Comparison of ENCODE assay signal across 1 cellular context in the genomic region with DNA sequence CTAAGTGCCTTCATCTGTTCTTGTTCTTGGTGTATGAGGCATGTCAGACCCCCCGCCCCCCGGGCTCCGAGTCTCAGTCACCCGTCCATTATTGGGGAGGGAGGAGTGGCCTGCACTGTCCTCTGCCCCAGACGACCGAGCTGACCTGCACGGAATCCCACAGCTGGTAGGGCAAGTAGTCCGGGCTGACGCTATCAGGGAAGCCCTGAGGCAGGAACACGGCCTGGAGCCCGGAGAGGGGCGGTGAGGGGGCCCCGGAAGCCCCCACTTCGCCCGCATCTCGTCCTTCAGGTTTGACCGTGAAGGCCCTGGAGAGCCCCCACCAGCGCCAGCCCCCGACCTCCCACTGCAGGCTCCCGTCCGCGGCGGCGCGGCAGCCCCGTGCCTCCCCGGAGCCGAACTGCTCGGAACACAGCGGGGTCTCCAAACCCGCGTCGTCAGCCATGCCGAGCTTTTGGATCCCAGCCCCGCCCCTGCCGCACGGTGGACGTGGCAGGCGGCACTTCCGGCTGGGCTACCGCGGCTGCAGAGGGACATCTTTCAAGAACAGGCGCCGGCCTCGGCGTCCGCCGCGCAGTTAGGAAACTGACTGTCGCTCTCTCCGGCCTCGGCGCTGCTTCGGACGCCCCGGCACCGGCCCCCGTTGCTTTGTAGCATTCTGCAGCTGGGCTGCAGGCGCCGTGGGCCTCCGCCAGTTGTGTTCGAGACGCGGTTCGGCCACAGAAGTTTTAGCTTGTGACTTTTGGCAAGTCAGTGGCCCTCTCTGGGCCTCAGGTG.
TF ChIP-seq lines count a peak whose summit lies in the region.

A gene (minus strand): TSS at position 463 of the 777 bp plus-strand sequence. CDS start 18 bp downstream, at position 445.

TF ChIP-seq in HepG2, 621 proteins besides CTCF, POLR2A, EP300 and RAD21 (continued from another document and continues in another):
- TF ChIP-seq, protein P1, sequence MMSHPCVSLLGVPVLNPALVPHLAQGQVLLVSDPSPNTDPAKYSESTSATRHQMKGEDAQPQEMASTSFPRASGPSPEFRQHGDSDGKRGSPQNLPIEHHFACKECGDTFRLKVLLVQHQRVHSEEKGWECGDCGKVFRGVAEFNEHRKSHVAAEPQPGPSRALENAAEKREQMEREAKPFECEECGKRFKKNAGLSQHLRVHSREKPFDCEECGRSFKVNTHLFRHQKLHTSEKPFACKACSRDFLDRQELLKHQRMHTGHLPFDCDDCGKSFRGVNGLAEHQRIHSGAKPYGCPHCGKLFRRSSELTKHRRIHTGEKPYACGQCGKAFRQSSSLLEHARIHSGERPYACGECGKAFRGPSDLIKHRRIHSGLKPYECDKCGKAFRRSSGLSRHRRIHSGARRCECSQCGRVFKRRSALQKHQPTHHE (CRISPR knock-in tag; IDR thresholded peaks at IDR 0.05; ENCODE audit: borderline replicate concordance) = peak; percentile 81; the same call in 1 of the 2 replicates
- TF ChIP-seq ZNF230 (CRISPR knock-in tag; IDR thresholded peaks at IDR 0.05) (peak; percentile 94), MAFK (conservative IDR thresholded peaks at IDR 0.05 in 1 of 2, IDR thresholded peaks at IDR 0.05 in 1 of 2; ENCODE audit: low read length in 2 of 2) (no peak), STAG1 (CRISPR knock-in tag; IDR thresholded peaks at IDR 0.05) (peak; percentile 28; the same call in 1 of the 2 replicates), SYNCRIP (IDR thresholded peaks at IDR 0.05; ENCODE audit: insufficient read depth, low read depth, low read length) (no peak), SRSF1 (optimal IDR thresholded peaks at IDR 0.05; ENCODE audit: low read depth, low read length) (peak; percentile 97), ZNF260 (CRISPR knock-in tag; IDR thresholded peaks at IDR 0.05; ENCODE audit: borderline replicate concordance, low read depth) (no peak), TBX3 (IDR thresholded peaks at IDR 0.05; ENCODE audit: borderline replicate concordance) (no peak), KDM1A (CRISPR knock-in tag; IDR thresholded peaks at IDR 0.05) (no peak), POLR2AphosphoS5 (IDR thresholded peaks at IDR 0.05; ENCODE audit: low read depth, low read length) (peak; percentile 96), ZNF337 (CRISPR knock-in tag; IDR thresholded peaks at IDR 0.05; ENCODE audit: borderline replicate concordance, low read depth) (peak; percentile 48; the same call in 1 of the 2 replicates), MXI1 (IDR thresholded peaks at IDR 0.05; ENCODE audit: borderline replicate concordance, low read depth, low read length) (peak; percentile 94), ZNF75D (CRISPR knock-in tag; IDR thresholded peaks at IDR 0.05; ENCODE audit: borderline replicate concordance) (no peak), FOSL2 (CRISPR knock-in tag; IDR thresholded peaks at IDR 0.05) (peak; percentile 66), THYN1 (CRISPR knock-in tag; IDR thresholded peaks at IDR 0.05; ENCODE audit: borderline replicate concordance, low read depth) (no peak), CBX1 (IDR thresholded peaks at IDR 0.05; ENCODE audit: low read depth) (peak; percentile 79), NCOA1 (CRISPR knock-in tag; IDR thresholded peaks at IDR 0.05) (no peak), ZC3H4 (CRISPR knock-in tag; IDR thresholded peaks at IDR 0.05; ENCODE audit: borderline replicate concordance) (no peak; the same call in 1 of the 2 replicates), CAMTA2 (CRISPR knock-in tag; IDR thresholded peaks at IDR 0.05; ENCODE audit: borderline replicate concordance) (peak; percentile 97), TBX2 (CRISPR knock-in tag; IDR thresholded peaks at IDR 0.05; ENCODE audit: borderline replicate concordance) (peak; percentile 86), NRL (CRISPR knock-in tag; IDR thresholded peaks at IDR 0.05; ENCODE audit: borderline replicate concordance) (peak; percentile 98), ZNF761 (CRISPR knock-in tag; conservative IDR thresholded peaks at IDR 0.05) (peak; percentile 73; the same call in 1 of the 2 replicates), TP53 (CRISPR knock-in tag; conservative IDR thresholded peaks at IDR 0.05) (no peak; the same call in 1 of the 2 replicates), SRY (CRISPR knock-in tag; IDR thresholded peaks at IDR 0.05) (no peak), ZNF724P (CRISPR knock-in tag; IDR thresholded peaks at IDR 0.05; ENCODE audit: borderline replicate concordance) (peak; percentile 89; the same call in 1 of the 2 replicates), ESRRA (CRISPR knock-in tag; IDR thresholded peaks at IDR 0.05; ENCODE audit: low read depth) (peak; percentile 88; the same call in 1 of the 2 replicates), ARNTL (CRISPR knock-in tag; IDR thresholded peaks at IDR 0.05) (peak; percentile 71), RBM39 (IDR thresholded peaks at IDR 0.05; ENCODE audit: low read depth, low read length, poor library complexity, severe bottlenecking) (peak; percentile 98)
- TF ChIP-seq, protein P2, sequence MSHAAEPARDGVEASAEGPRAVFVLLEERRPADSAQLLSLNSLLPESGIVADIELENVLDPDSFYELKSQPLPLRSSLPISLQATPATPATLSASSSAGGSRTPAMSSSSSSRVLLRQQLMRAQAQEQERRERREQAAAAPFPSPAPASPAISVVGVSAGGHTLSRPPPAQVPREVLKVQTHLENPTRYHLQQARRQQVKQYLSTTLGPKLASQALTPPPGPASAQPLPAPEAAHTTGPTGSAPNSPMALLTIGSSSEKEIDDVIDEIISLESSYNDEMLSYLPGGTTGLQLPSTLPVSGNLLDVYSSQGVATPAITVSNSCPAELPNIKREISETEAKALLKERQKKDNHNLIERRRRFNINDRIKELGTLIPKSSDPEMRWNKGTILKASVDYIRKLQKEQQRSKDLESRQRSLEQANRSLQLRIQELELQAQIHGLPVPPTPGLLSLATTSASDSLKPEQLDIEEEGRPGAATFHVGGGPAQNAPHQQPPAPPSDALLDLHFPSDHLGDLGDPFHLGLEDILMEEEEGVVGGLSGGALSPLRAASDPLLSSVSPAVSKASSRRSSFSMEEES (CRISPR knock-in tag; IDR thresholded peaks at IDR 0.05) = peak; percentile 69
- TF ChIP-seq, protein P3, sequence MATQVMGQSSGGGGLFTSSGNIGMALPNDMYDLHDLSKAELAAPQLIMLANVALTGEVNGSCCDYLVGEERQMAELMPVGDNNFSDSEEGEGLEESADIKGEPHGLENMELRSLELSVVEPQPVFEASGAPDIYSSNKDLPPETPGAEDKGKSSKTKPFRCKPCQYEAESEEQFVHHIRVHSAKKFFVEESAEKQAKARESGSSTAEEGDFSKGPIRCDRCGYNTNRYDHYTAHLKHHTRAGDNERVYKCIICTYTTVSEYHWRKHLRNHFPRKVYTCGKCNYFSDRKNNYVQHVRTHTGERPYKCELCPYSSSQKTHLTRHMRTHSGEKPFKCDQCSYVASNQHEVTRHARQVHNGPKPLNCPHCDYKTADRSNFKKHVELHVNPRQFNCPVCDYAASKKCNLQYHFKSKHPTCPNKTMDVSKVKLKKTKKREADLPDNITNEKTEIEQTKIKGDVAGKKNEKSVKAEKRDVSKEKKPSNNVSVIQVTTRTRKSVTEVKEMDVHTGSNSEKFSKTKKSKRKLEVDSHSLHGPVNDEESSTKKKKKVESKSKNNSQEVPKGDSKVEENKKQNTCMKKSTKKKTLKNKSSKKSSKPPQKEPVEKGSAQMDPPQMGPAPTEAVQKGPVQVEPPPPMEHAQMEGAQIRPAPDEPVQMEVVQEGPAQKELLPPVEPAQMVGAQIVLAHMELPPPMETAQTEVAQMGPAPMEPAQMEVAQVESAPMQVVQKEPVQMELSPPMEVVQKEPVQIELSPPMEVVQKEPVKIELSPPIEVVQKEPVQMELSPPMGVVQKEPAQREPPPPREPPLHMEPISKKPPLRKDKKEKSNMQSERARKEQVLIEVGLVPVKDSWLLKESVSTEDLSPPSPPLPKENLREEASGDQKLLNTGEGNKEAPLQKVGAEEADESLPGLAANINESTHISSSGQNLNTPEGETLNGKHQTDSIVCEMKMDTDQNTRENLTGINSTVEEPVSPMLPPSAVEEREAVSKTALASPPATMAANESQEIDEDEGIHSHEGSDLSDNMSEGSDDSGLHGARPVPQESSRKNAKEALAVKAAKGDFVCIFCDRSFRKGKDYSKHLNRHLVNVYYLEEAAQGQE (IDR thresholded peaks at IDR 0.05; ENCODE audit: borderline replicate concordance in 1 of 2, low read depth in 1 of 2, low read length in 2 of 2) = peak in 1 of 2 experiments; percentile 78; a peak in 1 of 4 replicates
- TF ChIP-seq, protein P4, sequence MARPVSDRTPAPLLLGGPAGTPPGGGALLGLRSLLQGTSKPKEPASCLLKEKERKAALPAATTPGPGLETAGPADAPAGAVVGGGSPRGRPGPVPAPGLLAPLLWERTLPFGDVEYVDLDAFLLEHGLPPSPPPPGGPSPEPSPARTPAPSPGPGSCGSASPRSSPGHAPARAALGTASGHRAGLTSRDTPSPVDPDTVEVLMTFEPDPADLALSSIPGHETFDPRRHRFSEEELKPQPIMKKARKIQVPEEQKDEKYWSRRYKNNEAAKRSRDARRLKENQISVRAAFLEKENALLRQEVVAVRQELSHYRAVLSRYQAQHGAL (CRISPR knock-in tag; IDR thresholded peaks at IDR 0.05; ENCODE audit: not compliant biosample characterization) = no peak
- TF ChIP-seq, protein P5, sequence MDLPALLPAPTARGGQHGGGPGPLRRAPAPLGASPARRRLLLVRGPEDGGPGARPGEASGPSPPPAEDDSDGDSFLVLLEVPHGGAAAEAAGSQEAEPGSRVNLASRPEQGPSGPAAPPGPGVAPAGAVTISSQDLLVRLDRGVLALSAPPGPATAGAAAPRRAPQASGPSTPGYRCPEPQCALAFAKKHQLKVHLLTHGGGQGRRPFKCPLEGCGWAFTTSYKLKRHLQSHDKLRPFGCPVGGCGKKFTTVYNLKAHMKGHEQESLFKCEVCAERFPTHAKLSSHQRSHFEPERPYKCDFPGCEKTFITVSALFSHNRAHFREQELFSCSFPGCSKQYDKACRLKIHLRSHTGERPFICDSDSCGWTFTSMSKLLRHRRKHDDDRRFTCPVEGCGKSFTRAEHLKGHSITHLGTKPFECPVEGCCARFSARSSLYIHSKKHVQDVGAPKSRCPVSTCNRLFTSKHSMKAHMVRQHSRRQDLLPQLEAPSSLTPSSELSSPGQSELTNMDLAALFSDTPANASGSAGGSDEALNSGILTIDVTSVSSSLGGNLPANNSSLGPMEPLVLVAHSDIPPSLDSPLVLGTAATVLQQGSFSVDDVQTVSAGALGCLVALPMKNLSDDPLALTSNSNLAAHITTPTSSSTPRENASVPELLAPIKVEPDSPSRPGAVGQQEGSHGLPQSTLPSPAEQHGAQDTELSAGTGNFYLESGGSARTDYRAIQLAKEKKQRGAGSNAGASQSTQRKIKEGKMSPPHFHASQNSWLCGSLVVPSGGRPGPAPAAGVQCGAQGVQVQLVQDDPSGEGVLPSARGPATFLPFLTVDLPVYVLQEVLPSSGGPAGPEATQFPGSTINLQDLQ (CRISPR knock-in tag; IDR thresholded peaks at IDR 0.05) = peak; percentile 51
- TF ChIP-seq, protein P6, sequence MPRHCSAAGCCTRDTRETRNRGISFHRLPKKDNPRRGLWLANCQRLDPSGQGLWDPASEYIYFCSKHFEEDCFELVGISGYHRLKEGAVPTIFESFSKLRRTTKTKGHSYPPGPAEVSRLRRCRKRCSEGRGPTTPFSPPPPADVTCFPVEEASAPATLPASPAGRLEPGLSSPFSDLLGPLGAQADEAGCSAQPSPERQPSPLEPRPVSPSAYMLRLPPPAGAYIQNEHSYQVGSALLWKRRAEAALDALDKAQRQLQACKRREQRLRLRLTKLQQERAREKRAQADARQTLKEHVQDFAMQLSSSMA (CRISPR knock-in tag; IDR thresholded peaks at IDR 0.05) = peak; percentile 95
- TF ChIP-seq, protein P7, sequence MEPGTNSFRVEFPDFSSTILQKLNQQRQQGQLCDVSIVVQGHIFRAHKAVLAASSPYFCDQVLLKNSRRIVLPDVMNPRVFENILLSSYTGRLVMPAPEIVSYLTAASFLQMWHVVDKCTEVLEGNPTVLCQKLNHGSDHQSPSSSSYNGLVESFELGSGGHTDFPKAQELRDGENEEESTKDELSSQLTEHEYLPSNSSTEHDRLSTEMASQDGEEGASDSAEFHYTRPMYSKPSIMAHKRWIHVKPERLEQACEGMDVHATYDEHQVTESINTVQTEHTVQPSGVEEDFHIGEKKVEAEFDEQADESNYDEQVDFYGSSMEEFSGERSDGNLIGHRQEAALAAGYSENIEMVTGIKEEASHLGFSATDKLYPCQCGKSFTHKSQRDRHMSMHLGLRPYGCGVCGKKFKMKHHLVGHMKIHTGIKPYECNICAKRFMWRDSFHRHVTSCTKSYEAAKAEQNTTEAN (CRISPR knock-in tag; conservative IDR thresholded peaks at IDR 0.05) = no peak; the same call in 1 of the 2 replicates
- TF ChIP-seq, protein P8, sequence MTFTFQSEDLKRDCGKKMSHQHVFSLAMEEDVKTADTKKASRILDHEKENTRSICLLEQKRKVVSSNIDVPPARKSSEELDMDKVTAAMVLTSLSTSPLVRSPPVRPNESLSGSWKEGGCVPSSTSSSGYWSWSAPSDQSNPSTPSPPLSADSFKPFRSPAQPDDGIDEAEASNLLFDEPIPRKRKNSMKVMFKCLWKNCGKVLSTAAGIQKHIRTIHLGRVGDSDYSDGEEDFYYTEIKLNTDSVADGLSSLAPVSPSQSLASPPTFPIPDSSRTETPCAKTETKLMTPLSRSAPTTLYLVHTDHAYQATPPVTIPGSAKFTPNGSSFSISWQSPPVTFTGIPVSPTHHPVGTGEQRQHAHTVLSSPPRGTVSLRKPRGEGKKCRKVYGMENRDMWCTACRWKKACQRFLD (CRISPR knock-in tag; IDR thresholded peaks at IDR 0.05; ENCODE audit: borderline replicate concordance) = peak; percentile 62; the same call in 1 of the 2 replicates
- TF ChIP-seq, protein P9, sequence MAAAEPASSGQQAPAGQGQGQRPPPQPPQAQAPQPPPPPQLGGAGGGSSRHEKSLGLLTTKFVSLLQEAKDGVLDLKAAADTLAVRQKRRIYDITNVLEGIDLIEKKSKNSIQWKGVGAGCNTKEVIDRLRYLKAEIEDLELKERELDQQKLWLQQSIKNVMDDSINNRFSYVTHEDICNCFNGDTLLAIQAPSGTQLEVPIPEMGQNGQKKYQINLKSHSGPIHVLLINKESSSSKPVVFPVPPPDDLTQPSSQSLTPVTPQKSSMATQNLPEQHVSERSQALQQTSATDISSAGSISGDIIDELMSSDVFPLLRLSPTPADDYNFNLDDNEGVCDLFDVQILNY (CRISPR knock-in tag; conservative IDR thresholded peaks at IDR 0.05) = peak; percentile 81; the same call in 1 of the 2 replicates
- TF ChIP-seq, protein P10, sequence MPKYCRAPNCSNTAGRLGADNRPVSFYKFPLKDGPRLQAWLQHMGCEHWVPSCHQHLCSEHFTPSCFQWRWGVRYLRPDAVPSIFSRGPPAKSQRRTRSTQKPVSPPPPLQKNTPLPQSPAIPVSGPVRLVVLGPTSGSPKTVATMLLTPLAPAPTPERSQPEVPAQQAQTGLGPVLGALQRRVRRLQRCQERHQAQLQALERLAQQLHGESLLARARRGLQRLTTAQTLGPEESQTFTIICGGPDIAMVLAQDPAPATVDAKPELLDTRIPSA (CRISPR knock-in tag; IDR thresholded peaks at IDR 0.05; ENCODE audit: borderline replicate concordance) = peak; percentile 92; the same call in 1 of the 2 replicates
